10 cellular contexts compared by ENCODE assay signal in the genomic region with DNA sequence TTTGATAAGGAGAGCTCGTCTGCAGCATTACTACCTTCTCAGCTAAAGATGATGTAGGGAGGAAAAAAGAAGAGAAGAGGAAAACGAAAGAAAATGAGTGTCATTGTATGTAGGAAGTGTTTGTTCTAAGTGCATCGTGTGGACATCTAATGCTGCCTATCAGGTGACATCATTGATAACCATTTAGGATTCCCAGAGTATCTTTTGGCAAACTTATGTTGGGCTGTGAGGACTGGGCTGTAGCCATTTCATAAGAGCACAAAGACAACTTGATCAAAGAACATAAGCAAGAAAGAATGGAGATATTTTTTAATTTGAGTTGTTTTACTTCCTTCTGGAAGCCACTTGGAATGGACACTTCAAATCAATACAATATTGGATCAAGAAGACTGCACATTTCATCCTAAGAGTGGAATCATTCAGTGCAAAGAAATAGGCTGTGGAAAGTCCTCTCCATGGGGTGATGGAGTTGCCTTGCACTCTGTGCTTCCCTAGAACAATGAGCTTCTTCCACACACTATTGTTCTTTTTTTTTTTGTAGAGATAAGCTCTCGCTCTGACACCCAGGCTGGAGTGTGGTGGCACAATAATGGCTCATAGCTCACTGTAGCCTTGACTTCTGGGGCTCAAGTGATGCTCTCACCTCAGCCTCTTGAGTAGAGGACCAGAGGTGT. TPM values are rescaled to one million over a fixed set of nuclear protein-coding genes. Genes with fewer than 3 reads are reported as not detected.
DNase-seq lines count a peak whose midpoint lies in the region; ATAC-seq and TF ChIP-seq lines count a peak whose summit lies in the region.
"Had no signal": no experiment of that assay in that cellular context is flagged by ENCODE, and none has a peak within 500 bp of the region (broad histone marks: within the 10 kb centered on the region; RNA-seq: fewer than 3 reads in every experiment).

No MANE protein-coding gene starts in this region.

- peaks cover 23% of the 10 kb centered on the region for H3K27me3 Mint-ChIP-seq in T-helper 1 cell treated with Interleukin-12 subunit alpha and Interleukin-12 subunit beta and Interleukin-4 antibody, amounts not matched to agents 30 μg/mL and 1 μg/mL, for 36 hours (ENCODE audit: low read depth)
- no peaks in the 10 kb centered on the region for H3K27me3 Mint-ChIP-seq in T-helper 17 cell

- peak overlapping the region; percentile 55 for H3K4me2 ChIP-seq in fibroblast of lung (ENCODE audit: extremely low read depth, insufficient read depth, low read length)

- H3K36me3 Mint-ChIP-seq in T-helper 1 cell treated with Interleukin-12 subunit alpha and Interleukin-12 subunit beta and Interleukin-4 antibody, amounts not matched to agents 30 μg/mL and 1 μg/mL, for 36 hours (ENCODE audit: low read depth): peaks cover 2% of the 10 kb centered on the region
- no peaks in the 10 kb centered on the region for H3K36me3 Mint-ChIP-seq in T-helper 17 cell (ENCODE audit: low read depth)

- H3K4me3 Mint-ChIP-seq in T-helper 1 cell treated with Interleukin-12 subunit alpha and Interleukin-12 subunit beta and Interleukin-4 antibody, amounts not matched to agents 30 μg/mL and 1 μg/mL, for 36 hours: peak overlapping the region; percentile 87
- H3K4me3 Mint-ChIP-seq in T-helper 17 cell: peak overlapping the region; percentile 89

- H3K27ac Mint-ChIP-seq in T-helper 1 cell treated with Interleukin-12 subunit alpha and Interleukin-12 subunit beta and Interleukin-4 antibody, amounts not matched to agents 30 μg/mL and 1 μg/mL, for 36 hours: peak overlapping the region; percentile 88
- peak overlapping the region; percentile 86 for H3K27ac Mint-ChIP-seq in T-helper 17 cell

- H3K79me2 ChIP-seq in fibroblast of lung (ENCODE audit: control insufficient read depth, insufficient read depth, low read length): no peaks in the 10 kb centered on the region

- ATAC-seq in T-helper 17 cell: peak; percentile 28
- no peak for ATAC-seq in GM21786 (IDR thresholded peaks at IDR 0.05; ENCODE audit: unreplicated experiment)
- ATAC-seq: esophagus mucosa had no signal

- H3K9me3 ChIP-seq in T-helper 17 cell (ENCODE audit: control insufficient read depth, low read length, poor library complexity, severe bottlenecking) (no peaks in the 10 kb centered on the region), fibroblast of lung (ENCODE audit: control insufficient read depth, insufficient read depth, low read depth, low read length) (no peaks in the 10 kb centered on the region), spleen (no peaks in the 10 kb centered on the region), esophagus squamous epithelium (no peaks in the 10 kb centered on the region)

- DNase-seq in T-helper 1 cell (no peak), T-helper 17 cell (no peak), fibroblast of lung (ENCODE audit: low read depth in 2 of 2) (no peak), spleen (no peak), esophagus squamous epithelium (lab: John Stamatoyannopoulos, UW) (no peak), NCI-H2107 treated with DMSO at 0.1 percent for 48 hours (lab: John Stamatoyannopoulos, UW; ENCODE audit: unreplicated experiment) (no peak)
- DNase-seq: NCI-H2107 had no signal

- H3K36me3 ChIP-seq in fibroblast of lung (ENCODE audit: control insufficient read depth, insufficient read depth, low read length) (no peaks in the 10 kb centered on the region), spleen (no peaks in the 10 kb centered on the region), esophagus squamous epithelium (no peaks in the 10 kb centered on the region)

- H3K4me1 ChIP-seq in fibroblast of lung (ENCODE audit: control insufficient read depth, extremely low read depth, insufficient read depth, low read length) (peaks cover 3% of the 10 kb centered on the region), spleen (peaks cover 0 to 17% (median 8%) of the 10 kb centered on the region in 6 donors), esophagus squamous epithelium (peaks cover 0 to 20% (median 4%) of the 10 kb centered on the region in 3 donors)

- H2AFZ ChIP-seq in fibroblast of lung (ENCODE audit: low read length): no peak overlapping the region

- intact Hi-C loops in spleen (cut with DNase I; ENCODE audit: low total_unique reads) (no loop called here), esophagus squamous epithelium (cut with DNase I) (no loop called here)

- peaks cover 5% of the 10 kb centered on the region for H3K9me3 Mint-ChIP-seq in T-helper 1 cell treated with Interleukin-12 subunit alpha and Interleukin-12 subunit beta and Interleukin-4 antibody, amounts not matched to agents 30 μg/mL and 1 μg/mL, for 36 hours

- no peak for TF ChIP-seq CTCF in fibroblast of lung (conservative IDR thresholded peaks at IDR 0.05 in 1 of 2, IDR thresholded peaks at IDR 0.05 in 1 of 2; ENCODE audit: low read depth in 1 of 2, low read length in 2 of 2)
- TF ChIP-seq CTCF in spleen (IDR thresholded peaks at IDR 0.05 in 8 of 11, conservative IDR thresholded peaks at IDR 0.05 in 3 of 11): no peak
- TF ChIP-seq CTCF in esophagus squamous epithelium (IDR thresholded peaks at IDR 0.05): no peak

- no peaks in the 10 kb centered on the region for H4K20me1 ChIP-seq in fibroblast of lung (ENCODE audit: control insufficient read depth, extremely low read depth, insufficient read depth, low read length)

- H3K27ac ChIP-seq in fibroblast of lung (ENCODE audit: insufficient read depth, low read length): no peak overlapping the region
- peak overlapping the region in 6 of 8 donors; percentile 12 to 63 (median 41) for H3K27ac ChIP-seq in spleen
- H3K27ac ChIP-seq in esophagus squamous epithelium: no peak overlapping the region

- H3K4me1 Mint-ChIP-seq in T-helper 1 cell treated with Interleukin-12 subunit alpha and Interleukin-12 subunit beta and Interleukin-4 antibody, amounts not matched to agents 30 μg/mL and 1 μg/mL, for 36 hours (ENCODE audit: low read depth): peaks cover 29% of the 10 kb centered on the region
- peaks cover 17% of the 10 kb centered on the region for H3K4me1 Mint-ChIP-seq in T-helper 17 cell

- H3K9ac ChIP-seq in fibroblast of lung (ENCODE audit: insufficient read depth, low read length): no peak overlapping the region

- no peaks in the 10 kb centered on the region for H3K27me3 ChIP-seq in fibroblast of lung (ENCODE audit: control insufficient read depth, insufficient read depth, low read length)
- no peaks in the 10 kb centered on the region for H3K27me3 ChIP-seq in spleen (replicated peaks in 1 of 7)
- peaks cover 0 to 10% (median 0%) of the 10 kb centered on the region in 4 donors for H3K27me3 ChIP-seq in esophagus squamous epithelium

- WGBS in spleen, 5 donors: 26 to 32% (median 29%) methylated on average over 4 of the region's 4 CpGs
- 46% methylated on average over 4 of the region's 4 CpGs for WGBS in esophagus squamous epithelium, 2 donors

- TF ChIP-seq POLR2A in spleen (IDR thresholded peaks at IDR 0.05): no peak
- no peak for TF ChIP-seq POLR2A in esophagus squamous epithelium (IDR thresholded peaks at IDR 0.05)

- peak overlapping the region in 1 of 4 experiments; percentile 29 for H3K4me3 ChIP-seq in fibroblast of lung (replicated peaks in 1 of 4; ENCODE audit: control extremely low read depth in 1 of 4, insufficient read depth in 1 of 4, low read depth in 3 of 4, low read length in 4 of 4)
- H3K4me3 ChIP-seq in spleen: peak overlapping the region in 2 of 8 donors; percentile 2 to 52
- no peak overlapping the region for H3K4me3 ChIP-seq in esophagus squamous epithelium

RNA-seq across cellular contexts. Expression of gene UBL3, which starts 52.4 kb away (rescaled TPM):
- total RNA-seq in T-helper 17 cell (10 to 100 TPM; 33.6 to 44.5 TPM), fibroblast of lung (10.0 and 10.7 TPM in 2 replicates), spleen (10 to 100 TPM; 26.0 to 39.1 (median 35.5) TPM), esophagus squamous epithelium (10 to 100 TPM; 28.1 to 47.1 (median 35.4) TPM)
- polyA plus RNA-seq in fibroblast of lung (15.0 and 18.3 TPM in 2 replicates), spleen (10 to 100 TPM; 10.2 to 17.0 (median 14.6) TPM)
- polyA plus RNA-seq in fibroblast of lung (2012): 11.7 and 13.0 TPM in 2 replicates
- 1.4 and 3.0 TPM in 2 replicates for polyA minus RNA-seq in fibroblast of lung (ENCODE audit: low replicate concordance)

Comparison
In these comparisons a context has a peak if more than half of its experiments do, and no peak if none do; other contexts are left out.
1. H3K27ac ChIP-seq: peak in spleen (6 of 8); none in fibroblast of lung (single experiment) and esophagus squamous epithelium (0 of 4).